ENCODE assay signal across 11 cellular contexts in genomic region chr1:151289080-151289935, GRCh38. TPM values are rescaled to one million over a fixed set of nuclear protein-coding genes. Genes with fewer than 3 reads are reported as not detected.
DNase-seq lines count a peak whose midpoint lies in the region; ATAC-seq and TF ChIP-seq lines count a peak whose summit lies in the region.
"Had no signal": no experiment of that assay in that cellular context is flagged by ENCODE, and none has a peak within 500 bp of the region (broad histone marks: within the 10 kb centered on the region; RNA-seq: fewer than 3 reads in every experiment).

No MANE protein-coding gene starts in this region.

- H3K9me3 Mint-ChIP-seq in activated CD8-positive, alpha-beta memory T cell treated with anti-CD3 and anti-CD28 coated beads, Interleukin-2, amount 10 ng/mL, durations not matched to agents 7 days and 5 days (ENCODE audit: low read depth): no peaks in the 10 kb centered on the region
- H3K9me3 Mint-ChIP-seq in activated B cell treated with CpG ODN at 0.5 μM for 24 hours: no peaks in the 10 kb centered on the region
- H3K9me3 Mint-ChIP-seq in nephron progenitor cell: no peaks in the 10 kb centered on the region

- peak overlapping the region; percentile 6 for H3K27ac Mint-ChIP-seq in activated CD8-positive, alpha-beta memory T cell treated with anti-CD3 and anti-CD28 coated beads, Interleukin-2, amount 10 ng/mL, durations not matched to agents 7 days and 5 days
- H3K27ac Mint-ChIP-seq in activated B cell treated with CpG ODN at 0.5 μM for 24 hours (peak overlapping the region; percentile 27), nephron progenitor cell (peak overlapping the region; percentile 87)

- intact Hi-C loops in activated B cell treated with CpG ODN at 0.5 μM for 24 hours (cut with micrococcal nuclease) (no loop called here), tibial artery (cut with DNase I; ENCODE audit: low total_unique reads) (no loop called here)

- H3K4me1 ChIP-seq in tibial artery: peaks cover 0 to 15% (median 2%) of the 10 kb centered on the region in 4 donors

- TF ChIP-seq CTCF in activated B cell treated with CpG ODN at 0.5 μM for 24 hours (IDR thresholded peaks at IDR 0.05) (no peak), nephron progenitor cell (IDR thresholded peaks at IDR 0.05) (no peak), tibial artery (IDR thresholded peaks at IDR 0.05) (no peak)

- CTCF ChIA-PET in activated CD8-positive, alpha-beta memory T cell treated with anti-CD3 and anti-CD28 coated beads, Interleukin-2, amount 10 ng/mL, durations not matched to agents 7 days and 5 days (lab: Charles Lee): interaction anchor here (1.2 kb wide), 1 partner anchor 12 kb away, joined by 4 read pairs; no protein-coding TSS in a partner anchor
- CTCF ChIA-PET in activated B cell treated with CpG ODN at 0.5 μM for 24 hours (lab: Charles Lee): no interaction called here

- no peak overlapping the region for H3K4me3 ChIP-seq in tibial artery
- H3K4me3 ChIP-seq: pancreas, transverse colon had no signal

- no peaks in the 10 kb centered on the region for H3K27me3 Mint-ChIP-seq in activated CD8-positive, alpha-beta memory T cell treated with anti-CD3 and anti-CD28 coated beads, Interleukin-2, amount 10 ng/mL, durations not matched to agents 7 days and 5 days
- H3K27me3 Mint-ChIP-seq in activated B cell treated with CpG ODN at 0.5 μM for 24 hours (no peaks in the 10 kb centered on the region), nephron progenitor cell (ENCODE audit: low read depth, poor library complexity) (peaks cover 3% of the 10 kb centered on the region)

- ATAC-seq in activated CD8-positive, alpha-beta memory T cell treated with anti-CD3 and anti-CD28 coated beads, Interleukin-2, amount 10 ng/mL, durations not matched to agents 7 days and 5 days: no peak
- ATAC-seq in activated B cell treated with CpG ODN at 0.5 μM for 24 hours (ENCODE audit: low read depth): no peak

- peaks cover 25% of the 10 kb centered on the region for H3K36me3 Mint-ChIP-seq in activated CD8-positive, alpha-beta memory T cell treated with anti-CD3 and anti-CD28 coated beads, Interleukin-2, amount 10 ng/mL, durations not matched to agents 7 days and 5 days
- H3K36me3 Mint-ChIP-seq in activated B cell treated with CpG ODN at 0.5 μM for 24 hours (ENCODE audit: low read depth) (peaks cover 89% of the 10 kb centered on the region), nephron progenitor cell (ENCODE audit: low read depth) (peaks cover 20% of the 10 kb centered on the region)

- POLR2A ChIA-PET in activated B cell treated with CpG ODN at 0.5 μM for 24 hours (lab: Charles Lee): interaction anchor here (0.5 to 1.6 kb wide), 3 partner anchors 12 to 1138 kb away, joined by 3 to 8 read pairs (median 6); partner anchors contain the start of gene PI4KB

- no peaks in the 10 kb centered on the region for H3K9me3 ChIP-seq in tibial artery
- H3K9me3 ChIP-seq: pancreas, transverse colon had no signal

- no peaks in the 10 kb centered on the region for H3K27me3 ChIP-seq in tibial artery
- H3K27me3 ChIP-seq: pancreas, transverse colon had no signal

- H3K4me1 Mint-ChIP-seq in activated CD8-positive, alpha-beta memory T cell treated with anti-CD3 and anti-CD28 coated beads, Interleukin-2, amount 10 ng/mL, durations not matched to agents 7 days and 5 days: peaks cover 11% of the 10 kb centered on the region
- peaks cover 23% of the 10 kb centered on the region for H3K4me1 Mint-ChIP-seq in activated B cell treated with CpG ODN at 0.5 μM for 24 hours
- peaks cover 21% of the 10 kb centered on the region for H3K4me1 Mint-ChIP-seq in nephron progenitor cell

- DNase-seq in activated CD8-positive, alpha-beta memory T cell treated with anti-CD3 and anti-CD28 coated beads, Interleukin-2, amount 10 ng/mL, durations not matched to agents 7 days and 5 days: no peak
- DNase-seq in activated CD8-positive, alpha-beta memory T cell treated with anti-CD3 and anti-CD28 coated beads, Interleukin-2, amount 50 U/mL, for 48 hours: no peak
- DNase-seq in activated B cell treated with CpG ODN at 0.5 μM for 24 hours (no peak), nephron progenitor cell (no peak), cortex of kidney (lab: John Stamatoyannopoulos, UW) (no peak), tibial artery (no peak)
- DNase-seq: amygdala, dermis blood vessel endothelial cell, pancreas, SHP77, transverse colon had no signal

- peaks cover 80 to 97% (median 86%) of the 10 kb centered on the region in 3 donors for H3K36me3 ChIP-seq in tibial artery

- no peak overlapping the region for H3K27ac ChIP-seq in tibial artery
- H3K27ac ChIP-seq: pancreas, transverse colon had no signal

- H3K4me3 Mint-ChIP-seq in activated CD8-positive, alpha-beta memory T cell treated with anti-CD3 and anti-CD28 coated beads, Interleukin-2, amount 10 ng/mL, durations not matched to agents 7 days and 5 days: no peak overlapping the region
- H3K4me3 Mint-ChIP-seq in activated B cell treated with CpG ODN at 0.5 μM for 24 hours (no peak overlapping the region), nephron progenitor cell (no peak overlapping the region)

RNA-seq across cellular contexts. Expression of gene ZNF687, which starts 7.2 kb away (rescaled TPM):
- 10 to 100 TPM; 29.9 to 35.7 TPM for total RNA-seq in activated CD8-positive, alpha-beta memory T cell treated with anti-CD3 and anti-CD28 coated beads, Interleukin-2, amount 10 ng/mL, durations not matched to agents 7 days and 5 days
- total RNA-seq in activated B cell treated with CpG ODN at 0.5 μM for 24 hours: 38.8 and 40.3 TPM in 2 replicates

RNA-seq across cellular contexts. Expression of gene PSMD4, which starts 34.8 kb away (rescaled TPM):
- 100 to 1,000 TPM; 187 to 223 TPM for total RNA-seq in activated CD8-positive, alpha-beta memory T cell treated with anti-CD3 and anti-CD28 coated beads, Interleukin-2, amount 10 ng/mL, durations not matched to agents 7 days and 5 days
- 189 and 201 TPM in 2 replicates for total RNA-seq in activated B cell treated with CpG ODN at 0.5 μM for 24 hours

RNA-seq across cellular contexts. Expression of gene PI4KB, which starts 37.9 kb away (rescaled TPM):
- 10 to 100 TPM; 68.5 to 73.9 TPM for total RNA-seq in activated CD8-positive, alpha-beta memory T cell treated with anti-CD3 and anti-CD28 coated beads, Interleukin-2, amount 10 ng/mL, durations not matched to agents 7 days and 5 days
- 112 and 113 TPM in 2 replicates for total RNA-seq in activated B cell treated with CpG ODN at 0.5 μM for 24 hours

RNA-seq across cellular contexts. Expression of gene RFX5, which starts 57.7 kb away (rescaled TPM):
- 100 to 1,000 TPM; 109 to 139 TPM for total RNA-seq in activated CD8-positive, alpha-beta memory T cell treated with anti-CD3 and anti-CD28 coated beads, Interleukin-2, amount 10 ng/mL, durations not matched to agents 7 days and 5 days
- 222 and 262 TPM in 2 replicates for total RNA-seq in activated B cell treated with CpG ODN at 0.5 μM for 24 hours

Comparison
In these comparisons a context has a peak if more than half of its experiments do, and no peak if none do; other contexts are left out.
1. H3K27ac Mint-ChIP-seq: peak in every context shown above with its lines; median percentile 87 in nephron progenitor cell; 27 in activated B cell treated with CpG ODN at 0.5 μM for 24 hours; 6 in activated CD8-positive, alpha-beta memory T cell treated with anti-CD3 and anti-CD28 coated beads, Interleukin-2, amount 10 ng/mL, durations not matched to agents 7 days and 5 days.